ENCODE assay signal across 13 cellular contexts in the genomic region with DNA sequence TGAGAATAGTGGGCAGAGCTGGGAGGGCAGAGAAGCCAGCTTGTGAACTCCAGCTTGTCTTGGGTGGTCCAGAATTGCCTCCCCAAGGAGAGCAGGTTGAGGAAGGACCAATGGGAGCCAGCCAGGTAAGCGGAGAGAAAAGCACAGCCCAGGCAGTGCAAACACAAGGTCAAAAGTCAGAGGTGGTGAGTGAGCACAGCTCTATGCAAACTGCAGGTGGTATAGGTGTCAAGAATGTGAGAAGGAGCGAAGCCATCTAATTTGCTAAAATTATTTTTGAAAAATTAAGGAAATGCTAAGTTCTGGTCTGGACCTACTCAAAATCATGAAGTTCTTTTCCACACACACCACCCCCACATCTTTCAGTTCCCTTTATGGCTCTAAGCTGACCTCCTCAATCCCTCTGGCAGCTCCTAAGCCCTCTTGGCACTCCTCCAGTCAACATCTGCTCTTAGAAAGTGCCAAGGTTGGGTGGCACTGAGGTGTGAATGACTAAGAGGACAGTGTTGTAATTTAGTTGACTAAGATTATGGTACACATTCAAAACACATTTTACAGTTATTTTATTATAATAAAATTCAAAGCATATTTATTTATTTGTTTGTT. TPM values are rescaled to one million over a fixed set of nuclear protein-coding genes. Genes with fewer than 3 reads are reported as not detected.
DNase-seq lines count a peak whose midpoint lies in the region; ATAC-seq lines count a peak whose summit lies in the region.
"Had no signal": no experiment of that assay in that cellular context is flagged by ENCODE, and none has a peak within 500 bp of the region (broad histone marks: within the 10 kb centered on the region; RNA-seq: fewer than 3 reads in every experiment).

No MANE protein-coding gene starts in this region.

- H3K4me1 Mint-ChIP-seq in stimulated activated naive CD8-positive, alpha-beta T cell treated with anti-CD3 and anti-CD28 coated beads, Interleukin-15, amount 100 ng/mL, for 72 hours, result no peaks in the 10 kb centered on the region
- no peaks in the 10 kb centered on the region for H3K4me1 Mint-ChIP-seq in effector memory CD8-positive, alpha-beta T cell (ENCODE audit: low read depth in 2 of 2)
- H3K4me1 Mint-ChIP-seq: activated naive CD8-positive, alpha-beta T cell treated with anti-CD3 and anti-CD28 coated beads for 36 hours; neural progenitor cell had no signal

- peaks cover 9% of the 10 kb centered on the region for H3K27me3 Mint-ChIP-seq in stimulated activated naive CD8-positive, alpha-beta T cell treated with anti-CD3 and anti-CD28 coated beads, Interleukin-15, amount 100 ng/mL, for 72 hours
- H3K27me3 Mint-ChIP-seq in effector memory CD8-positive, alpha-beta T cell, result peaks cover 0 to 8% of the 10 kb centered on the region in 2 donors

- no peak overlapping the region for H3K27ac Mint-ChIP-seq in stimulated activated naive CD8-positive, alpha-beta T cell treated with anti-CD3 and anti-CD28 coated beads, Interleukin-15, amount 100 ng/mL, for 72 hours
- no peak overlapping the region for H3K27ac Mint-ChIP-seq in effector memory CD8-positive, alpha-beta T cell
- H3K27ac Mint-ChIP-seq: activated naive CD8-positive, alpha-beta T cell treated with anti-CD3 and anti-CD28 coated beads for 36 hours; neural progenitor cell had no signal

- H3K36me3 Mint-ChIP-seq in effector memory CD8-positive, alpha-beta T cell (ENCODE audit: insufficient read depth), result no peaks in the 10 kb centered on the region
- H3K36me3 Mint-ChIP-seq: activated naive CD8-positive, alpha-beta T cell treated with anti-CD3 and anti-CD28 coated beads for 36 hours; neural progenitor cell had no signal

- no peak overlapping the region for H3K4me3 Mint-ChIP-seq in stimulated activated naive CD8-positive, alpha-beta T cell treated with anti-CD3 and anti-CD28 coated beads, Interleukin-15, amount 100 ng/mL, for 72 hours
- no peak overlapping the region for H3K4me3 Mint-ChIP-seq in effector memory CD8-positive, alpha-beta T cell
- H3K4me3 Mint-ChIP-seq: activated naive CD8-positive, alpha-beta T cell treated with anti-CD3 and anti-CD28 coated beads for 36 hours; neural progenitor cell had no signal

- DNase-seq in CD1c-positive myeloid dendritic cell (ENCODE audit: extremely low spot score) (peak; percentile 96), NCI-H1105 treated with DMSO at 0.1 percent for 48 hours (lab: John Stamatoyannopoulos, UW) (peak; percentile 64), RPMI8226 (peak; percentile 95), left lobe of liver (ENCODE audit: low spot score) (no peak), NCI-H146 (lab: John Stamatoyannopoulos, UW) (no peak), EL (no peak)
- no peak for DNase-seq in stimulated activated naive CD8-positive, alpha-beta T cell treated with anti-CD3 and anti-CD28 coated beads, Interleukin-15, amount 100 ng/mL, for 72 hours
- DNase-seq in effector memory CD8-positive, alpha-beta T cell, result no peak
- DNase-seq: activated CD4-positive, alpha-beta T cell treated with anti-CD3 and anti-CD28 coated beads, Interleukin-2, amount 50 U/mL, for 1 hour; activated naive CD8-positive, alpha-beta T cell treated with anti-CD3 and anti-CD28 coated beads for 36 hours; effector CD8-positive, alpha-beta T cell; stimulated activated CD4-positive, alpha-beta T cell treated with anti-CD3 and anti-CD28 coated beads, Interleukin-2, amount 100 ng/mL, for 48 hours had no signal

- H3K9me3 Mint-ChIP-seq in stimulated activated naive CD8-positive, alpha-beta T cell treated with anti-CD3 and anti-CD28 coated beads, Interleukin-15, amount 100 ng/mL, for 72 hours, result no peaks in the 10 kb centered on the region
- no peaks in the 10 kb centered on the region for H3K9me3 Mint-ChIP-seq in effector memory CD8-positive, alpha-beta T cell
- H3K9me3 Mint-ChIP-seq: activated naive CD8-positive, alpha-beta T cell treated with anti-CD3 and anti-CD28 coated beads for 36 hours had no signal

- ATAC-seq in left lobe of liver, result peak; percentile 41
- no peak for ATAC-seq in stimulated activated naive CD8-positive, alpha-beta T cell treated with anti-CD3 and anti-CD28 coated beads, Interleukin-15, amount 100 ng/mL, for 72 hours
- ATAC-seq in effector memory CD8-positive, alpha-beta T cell (replicated peaks), result no peak

RNA-seq across cellular contexts. Expression of a gene that starts 6.6 kb away (rescaled TPM):
- 1.4 TPM for total RNA-seq in left lobe of liver

Comparison
In these comparisons a context has a peak if more than half of its experiments do, and no peak if none do; other contexts are left out.
1. DNase-seq: peak in CD1c-positive myeloid dendritic cell (single experiment), NCI-H1105 treated with DMSO at 0.1 percent for 48 hours (single experiment) and RPMI8226 (single experiment); none in left lobe of liver (single experiment), stimulated activated naive CD8-positive, alpha-beta T cell treated with anti-CD3 and anti-CD28 coated beads, Interleukin-15, amount 100 ng/mL, for 72 hours (0 of 2), NCI-H146 (single experiment), effector memory CD8-positive, alpha-beta T cell (0 of 3) and EL (single experiment).